22 cellular contexts compared by ENCODE assay signal in genomic region chr5:68771221-68771620, GRCh38.
A peak's percentile ranks its signal among the peaks of the same experiment; 100 is the strongest.
DNase-seq lines count a peak whose midpoint lies in the region; ATAC-seq lines count a peak whose summit lies in the region.
"Had no signal": no experiment of that assay in that cellular context is flagged by ENCODE, and none has a peak within 500 bp of the region (broad histone marks: within the 10 kb centered on the region; RNA-seq: fewer than 3 reads in every experiment).

No MANE protein-coding gene starts in this region.

- peak overlapping the region; percentile 50 for H3K27ac ChIP-seq in skeletal muscle tissue (ENCODE audit: low read depth, low read length)
- H3K27ac ChIP-seq: 22Rv1, C4-2B, RWPE1 had no signal

- peaks cover 15 to 24% (median 17%) of the 10 kb centered on the region in 3 donors for H3K4me1 ChIP-seq in skeletal muscle tissue (ENCODE audit: control insufficient read depth in 3 of 3, insufficient read depth in 3 of 3, low read length in 3 of 3)

- ATAC-seq in GM21529 (IDR thresholded peaks at IDR 0.05; ENCODE audit: unreplicated experiment) (no peak), GM18867 (IDR thresholded peaks at IDR 0.05; ENCODE audit: unreplicated experiment) (no peak)
- ATAC-seq: CD8-positive, alpha-beta T cell; Panc1 had no signal

- H3K36me3 ChIP-seq in skeletal muscle tissue (ENCODE audit: control insufficient read depth in 3 of 3, insufficient read depth in 3 of 3, low read length in 3 of 3), result no peaks in the 10 kb centered on the region
- H3K36me3 ChIP-seq: MG63 had no signal

- no peaks in the 10 kb centered on the region for H3K27me3 ChIP-seq in skeletal muscle tissue (ENCODE audit: control insufficient read depth in 3 of 3, insufficient read depth in 3 of 3, low read length in 3 of 3)
- H3K27me3 ChIP-seq: MG63 had no signal

- DNase-seq in DMS53 (lab: John Stamatoyannopoulos, UW) (peak; percentile 29), DMS53 treated with DMSO at 0.1 percent for 48 hours (lab: John Stamatoyannopoulos, UW; ENCODE audit: unreplicated experiment) (no peak), NCI-H1092 treated with DMSO at 0.1 percent for 48 hours (lab: John Stamatoyannopoulos, UW) (peak; percentile 34), cerebellum (ENCODE audit: low spot score) (peak; percentile 27), hepatic stellate cell (ENCODE audit: low spot score) (no peak)
- DNase-seq: CD8-positive, alpha-beta T cell; DMS 273 treated with DMSO at 0.1 percent for 48 hours; DND-41; KG1; MG63; NCI-H1417; NCI-H1694; NCI-H2029 treated with DMSO at 0.1 percent for 48 hours; NCI-H526; SHP77 had no signal

- H3K9me3 ChIP-seq in skeletal muscle tissue (ENCODE audit: control insufficient read depth in 3 of 3, low read length in 3 of 3), result no peaks in the 10 kb centered on the region
- H3K9me3 ChIP-seq: MG63 had no signal

- no peak overlapping the region for H3K4me3 ChIP-seq in skeletal muscle tissue (ENCODE audit: low read length in 3 of 3)
- H3K4me3 ChIP-seq: MG63 had no signal

- H3K9ac ChIP-seq in skeletal muscle tissue (ENCODE audit: low read depth in 1 of 3, low read length in 3 of 3), result no peak overlapping the region

Comparison
In these comparisons a context has a peak if more than half of its experiments do, and no peak if none do; other contexts are left out.
1. DNase-seq: peak in DMS53 (single experiment), NCI-H1092 treated with DMSO at 0.1 percent for 48 hours (single experiment) and cerebellum (single experiment); none in DMS53 treated with DMSO at 0.1 percent for 48 hours (single experiment) and hepatic stellate cell (single experiment).